In genomic region chr6:108359901-108360882, GRCh38 we compare ENCODE assay signal across 13 cellular contexts.
DNase-seq lines count a peak whose midpoint lies in the region; ATAC-seq, FAIRE-seq and TF ChIP-seq lines count a peak whose summit lies in the region.
"Had no signal": no experiment of that assay in that cellular context is flagged by ENCODE, and none has a peak within 500 bp of the region (broad histone marks: within the 10 kb centered on the region; RNA-seq: fewer than 3 reads in every experiment).

No MANE protein-coding gene starts in this region.

- TF ChIP-seq CTCF in GM12878 (IDR thresholded peaks at IDR 0.05 in 2 of 3, conservative IDR thresholded peaks at IDR 0.05 in 1 of 3; ENCODE audit: control insufficient read depth in 2 of 3, extremely low read depth in 1 of 3, insufficient read depth in 1 of 3, low read depth in 3 of 3, low read length in 3 of 3) (peak; percentile 33 to 44 (median 37); a peak in 5 of 6 replicates), osteocyte (IDR thresholded peaks at IDR 0.05) (peak; percentile 24)

- SMC1A ChIA-PET in GM12878 (lab: Charles Lee; ENCODE audit: uncharacterized antibody, unreplicated experiment) = interaction anchor here (0.8 to 1.4 kb wide), 10 partner anchors 8 to 217 kb away, joined by 3 to 6 read pairs (median 4); partner anchors contain the start of gene SNX3

- no peaks in the 10 kb centered on the region for H3K9me3 Mint-ChIP-seq in osteocyte (ENCODE audit: unreplicated experiment)
- no peaks in the 10 kb centered on the region for H3K9me3 Mint-ChIP-seq in activated T-helper 17 cell treated with anti-CD3 and anti-CD28 coated beads, Interleukin-2, amount 50 U/mL, for 72 hours

- 79% methylated on average over 5 of the region's 5 CpGs for WGBS in GM12878 (ENCODE audit: insufficient coverage, insufficient replicate concordance, low lambda C conversion rate, missing lambda C conversion rate)

- CTCF ChIA-PET in GM12878 (lab: Yijun Ruan, JAX) = interaction anchor here (0.8 to 1.5 kb wide), 13 partner anchors 8 to 1847 kb away, joined by 3 to 9 read pairs (median 3); partner anchors contain the start of genes AFG1L and SNX3

- intact Hi-C loops in GM12878 (cut with micrococcal nuclease; ENCODE audit: unreplicated experiment) = no loop called here

- H3K4me1 ChIP-seq in GM12878 (ENCODE audit: control insufficient read depth, insufficient read depth, low read length) = no peaks in the 10 kb centered on the region

- no peaks in the 10 kb centered on the region for H3K27me3 ChIP-seq in GM12878 (replicated peaks in 1 of 2; ENCODE audit: control insufficient read depth in 2 of 2, insufficient read depth in 2 of 2, low read length in 1 of 2)
- H3K27me3 ChIP-seq: pancreas had no signal

- no peak overlapping the region for H2AFZ ChIP-seq in GM12878 (ENCODE audit: control insufficient read depth, low read depth, low read length)

- no peaks in the 10 kb centered on the region for H4K20me1 ChIP-seq in GM12878 (ENCODE audit: control insufficient read depth, insufficient read depth)

- FAIRE-seq in GM12878 (lab: Jason Lieb, UNC) = no peak
- FAIRE-seq: HTR-8/SVneo, pancreas had no signal

- no peak overlapping the region for H3K9ac ChIP-seq in GM12878 (ENCODE audit: control insufficient read depth, insufficient read depth, low read length)

- no peak for TF ChIP-seq EP300 in GM12878 (IDR thresholded peaks at IDR 0.05; ENCODE audit: borderline replicate concordance in 1 of 2, control insufficient read depth in 1 of 2, low read depth in 2 of 2, low read length in 2 of 2)

- H3K4me3 ChIP-seq in GM12878 = no peak overlapping the region
- H3K4me3 ChIP-seq: pancreas had no signal

- POLR2A ChIA-PET in GM12878 (lab: Charles Lee) = interaction anchor here (0.9 kb wide), 1 partner anchor 99 kb away, joined by 3 read pairs; the partner anchor contains the start of gene SNX3

- ATAC-seq in GM12878 (peak; percentile 84), GM21526 (IDR thresholded peaks at IDR 0.05; ENCODE audit: low FRiP score, unreplicated experiment) (no peak)
- ATAC-seq in activated T-helper 17 cell treated with anti-CD3 and anti-CD28 coated beads, Interleukin-2, amount 50 U/mL, for 72 hours (replicated peaks) = no peak

- H3K79me2 ChIP-seq in GM12878 (ENCODE audit: control insufficient read depth, insufficient read depth, low read length) = no peaks in the 10 kb centered on the region

- H3K27me3 Mint-ChIP-seq in osteocyte (ENCODE audit: unreplicated experiment) = no peaks in the 10 kb centered on the region
- H3K27me3 Mint-ChIP-seq in activated T-helper 17 cell treated with anti-CD3 and anti-CD28 coated beads, Interleukin-2, amount 50 U/mL, for 72 hours = no peaks in the 10 kb centered on the region

- DNase-seq in DMS 273 (lab: John Stamatoyannopoulos, UW; ENCODE audit: unreplicated experiment) = peak; percentile 4
- DNase-seq in DMS 273 treated with DMSO at 0.1 percent for 48 hours (lab: John Stamatoyannopoulos, UW) = no peak
- peak; percentile 66 for DNase-seq in MV-4-11 (lab: John Stamatoyannopoulos, UW)
- no peak for DNase-seq in GM12878 (ENCODE audit: low read depth, low spot score)
- no peak for DNase-seq in osteocyte (ENCODE audit: extremely low spot score, unreplicated experiment)
- DNase-seq in NCI-H748 (lab: John Stamatoyannopoulos, UW; ENCODE audit: unreplicated experiment) = no peak
- DNase-seq: anterior cingulate cortex; pancreas; stimulated activated CD4-positive, alpha-beta T cell treated with anti-CD3 and anti-CD28 coated beads, Interleukin-4, amount 100 ng/mL, for 4 hours had no signal

- TF ChIP-seq RAD21 in GM12878 (IDR thresholded peaks at IDR 0.05; ENCODE audit: insufficient read depth, low read depth, low read length) = peak; percentile 55

- H3K36me3 Mint-ChIP-seq in osteocyte (ENCODE audit: unreplicated experiment) = peaks cover 5% of the 10 kb centered on the region
- H3K36me3 Mint-ChIP-seq in activated T-helper 17 cell treated with anti-CD3 and anti-CD28 coated beads, Interleukin-2, amount 50 U/mL, for 72 hours (ENCODE audit: low read depth) = peaks cover 19% of the 10 kb centered on the region

- no peak overlapping the region for H3K4me2 ChIP-seq in GM12878 (ENCODE audit: control insufficient read depth, insufficient read depth)

- H3K36me3 ChIP-seq in GM12878 (ENCODE audit: control insufficient read depth in 2 of 2, insufficient read depth in 2 of 2, low read length in 1 of 2) = no peaks in the 10 kb centered on the region
- H3K36me3 ChIP-seq: pancreas had no signal

- no peaks in the 10 kb centered on the region for H3K4me1 Mint-ChIP-seq in osteocyte (ENCODE audit: unreplicated experiment)
- no peaks in the 10 kb centered on the region for H3K4me1 Mint-ChIP-seq in activated T-helper 17 cell treated with anti-CD3 and anti-CD28 coated beads, Interleukin-2, amount 50 U/mL, for 72 hours

- H3K27ac Mint-ChIP-seq in osteocyte (ENCODE audit: unreplicated experiment) = no peak overlapping the region
- H3K27ac Mint-ChIP-seq in activated T-helper 17 cell treated with anti-CD3 and anti-CD28 coated beads, Interleukin-2, amount 50 U/mL, for 72 hours = no peak overlapping the region

- in situ Hi-C loops in GM12878 (cut with MboI) = no loop called here

- H3K4me3 Mint-ChIP-seq in osteocyte (ENCODE audit: unreplicated experiment) = no peak overlapping the region
- no peak overlapping the region for H3K4me3 Mint-ChIP-seq in activated T-helper 17 cell treated with anti-CD3 and anti-CD28 coated beads, Interleukin-2, amount 50 U/mL, for 72 hours

- TF ChIP-seq POLR2A in GM12878 (IDR thresholded peaks at IDR 0.05; ENCODE audit: low read depth, low read length) = no peak

- no peak overlapping the region for H3K27ac ChIP-seq in GM12878 (ENCODE audit: control insufficient read depth, insufficient read depth)
- H3K27ac ChIP-seq: 22Rv1, pancreas had no signal

- RAD21 ChIA-PET in GM12878 (lab: Charles Lee; ENCODE audit: unreplicated experiment) = interaction anchor here (1.1 kb wide), 1 partner anchor 104 kb away, joined by 4 read pairs; no protein-coding TSS in a partner anchor

- H3K9me3 ChIP-seq in GM12878 (replicated peaks; ENCODE audit: control insufficient read depth, insufficient read depth, low read length) = no peaks in the 10 kb centered on the region
- H3K9me3 ChIP-seq: pancreas had no signal

- BruUV-seq in GM12878 (replicated peaks; lab: Mats Ljungman, UMichigan) = no TSS peak

TF ChIP-seq in GM12878, 131 proteins besides CTCF, POLR2A, EP300 and RAD21:
- TF ChIP-seq SMC3 (IDR thresholded peaks at IDR 0.05; ENCODE audit: borderline replicate concordance, low read length) = peak; percentile 7; the same call in 1 of the 2 replicates
- TF ChIP-seq, protein P1, sequence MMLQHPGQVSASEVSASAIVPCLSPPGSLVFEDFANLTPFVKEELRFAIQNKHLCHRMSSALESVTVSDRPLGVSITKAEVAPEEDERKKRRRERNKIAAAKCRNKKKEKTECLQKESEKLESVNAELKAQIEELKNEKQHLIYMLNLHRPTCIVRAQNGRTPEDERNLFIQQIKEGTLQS (IDR thresholded peaks at IDR 0.05; ENCODE audit: borderline replicate concordance, extremely low read depth, low read depth, low read length) = no peak

Comparison
In these comparisons a context has a peak if more than half of its experiments do, and no peak if none do; other contexts are left out.
1. DNase-seq: peak in DMS 273 (single experiment) and MV-4-11 (single experiment); none in DMS 273 treated with DMSO at 0.1 percent for 48 hours (single experiment), GM12878 (single experiment), osteocyte (single experiment) and NCI-H748 (single experiment).